In genomic region chr6:4354181-4354580, GRCh38 we compare ENCODE assay signal across 19 cellular contexts.
DNase-seq lines count a peak whose midpoint lies in the region; ATAC-seq, FAIRE-seq and TF ChIP-seq lines count a peak whose summit lies in the region.
"Had no signal": no experiment of that assay in that cellular context is flagged by ENCODE, and none has a peak within 500 bp of the region (broad histone marks: within the 10 kb centered on the region; RNA-seq: fewer than 3 reads in every experiment).

No MANE protein-coding gene starts in this region.

- peaks cover 43% of the 10 kb centered on the region for H3K79me1 ChIP-seq in trophoblast cell (ENCODE audit: low read length)

- H3K4me1 ChIP-seq in GM23338 (ENCODE audit: insufficient read depth) (no peaks in the 10 kb centered on the region), fibroblast of lung (ENCODE audit: control insufficient read depth, extremely low read depth, insufficient read depth, low read length) (peaks cover 38% of the 10 kb centered on the region), trophoblast cell (ENCODE audit: control insufficient read depth in 1 of 2, insufficient read depth in 2 of 2, low read length in 2 of 2) (peaks cover 30 to 42% of the 10 kb centered on the region in 2 experiments), small intestine (ENCODE audit: control insufficient read depth in 2 of 2, insufficient read depth in 1 of 2, low read depth in 1 of 2, low read length in 1 of 2) (no peaks in the 10 kb centered on the region)

- H3K23ac ChIP-seq in trophoblast cell (ENCODE audit: low read length): no peak overlapping the region

- no peak overlapping the region for H2BK5ac ChIP-seq in trophoblast cell (ENCODE audit: low read depth, low read length, poor library complexity)

- TF ChIP-seq CTCF in GM23338 (conservative IDR thresholded peaks at IDR 0.05; ENCODE audit: low read depth in 2 of 2) (peak; percentile 7 to 33; a peak in 2 of 4 replicates), RWPE1 (conservative IDR thresholded peaks at IDR 0.05; ENCODE audit: low read depth) (no peak), fibroblast of lung (conservative IDR thresholded peaks at IDR 0.05 in 1 of 2, IDR thresholded peaks at IDR 0.05 in 1 of 2; ENCODE audit: low read depth in 1 of 2, low read length in 2 of 2) (no peak)

- no peak overlapping the region for H3K18ac ChIP-seq in trophoblast cell (ENCODE audit: low read length)

- CTCF ChIA-PET in RWPE1 (lab: Yijun Ruan, JAX): no interaction called here

- H3K4me2 ChIP-seq in GM23338 (no peak overlapping the region), fibroblast of lung (ENCODE audit: extremely low read depth, insufficient read depth, low read length) (no peak overlapping the region), trophoblast cell (ENCODE audit: low read length) (no peak overlapping the region)

- ATAC-seq in GM23338 (no peak), GM19328 (IDR thresholded peaks at IDR 0.05; ENCODE audit: unreplicated experiment) (no peak)
- ATAC-seq: GM12878 had no signal

- H2AFZ ChIP-seq in GM23338 (no peak overlapping the region), fibroblast of lung (ENCODE audit: low read length) (no peak overlapping the region), trophoblast cell (ENCODE audit: insufficient read depth, low read length, poor library complexity) (no peak overlapping the region)

- H2AK5ac ChIP-seq in trophoblast cell (ENCODE audit: low read length): peak overlapping the region; percentile 75

- H2BK120ac ChIP-seq in trophoblast cell (ENCODE audit: insufficient read depth, low read length, poor library complexity): peak overlapping the region; percentile 34

- H3K36me3 ChIP-seq in GM23338 (ENCODE audit: insufficient read depth): no peaks in the 10 kb centered on the region
- H3K36me3 ChIP-seq in fibroblast of lung (ENCODE audit: control insufficient read depth, insufficient read depth, low read length): no peaks in the 10 kb centered on the region
- H3K36me3 ChIP-seq in trophoblast cell (ENCODE audit: control insufficient read depth in 1 of 2, insufficient read depth in 2 of 2, low read length in 2 of 2): no peaks in the 10 kb centered on the region
- no peaks in the 10 kb centered on the region for H3K36me3 ChIP-seq in small intestine (ENCODE audit: control insufficient read depth in 2 of 2, insufficient read depth in 2 of 2, low read length in 2 of 2)

- no peak overlapping the region for H3K27ac Mint-ChIP-seq in GM23338

- no peaks in the 10 kb centered on the region for H3K36me3 Mint-ChIP-seq in GM23338 (ENCODE audit: low read depth)
- H3K36me3 Mint-ChIP-seq: CD4-positive, alpha-beta memory T cell had no signal

- H3K79me2 ChIP-seq in GM23338 (replicated peaks; ENCODE audit: insufficient read depth) (no peaks in the 10 kb centered on the region), fibroblast of lung (ENCODE audit: control insufficient read depth, insufficient read depth, low read length) (no peaks in the 10 kb centered on the region), trophoblast cell (ENCODE audit: control insufficient read depth, insufficient read depth, low read length, poor library complexity) (peaks cover 7% of the 10 kb centered on the region)

- POLR2A ChIA-PET in RWPE1 (lab: Yijun Ruan, JAX; ENCODE audit: low non-redundant PET): no interaction called here

- WGBS in trophoblast cell (ENCODE audit: extremely low coverage, insufficient coverage, insufficient read length): no CpG with 5 or more reads among the region's 7 CpGs
- 78 to 89% (median 86%) methylated on average over 7 of the region's 7 CpGs for WGBS in small intestine, 3 donors

- H3K4me3 ChIP-seq in GM23338 (no peak overlapping the region), fibroblast of lung (replicated peaks in 1 of 4; ENCODE audit: control extremely low read depth in 1 of 4, insufficient read depth in 1 of 4, low read depth in 3 of 4, low read length in 4 of 4) (no peak overlapping the region), trophoblast cell (ENCODE audit: low read depth, low read length) (no peak overlapping the region), small intestine (ENCODE audit: low read depth in 1 of 2, low read length in 2 of 2) (no peak overlapping the region)
- H3K4me3 ChIP-seq: GM12878 had no signal

- peak overlapping the region; percentile 39 for H3K14ac ChIP-seq in trophoblast cell (ENCODE audit: low read length)

- H4K20me1 ChIP-seq in GM23338 (replicated peaks; ENCODE audit: insufficient read depth) (no peaks in the 10 kb centered on the region), fibroblast of lung (ENCODE audit: control insufficient read depth, extremely low read depth, insufficient read depth, low read length) (no peaks in the 10 kb centered on the region)

- no peak overlapping the region for H4K8ac ChIP-seq in trophoblast cell (ENCODE audit: low read depth, low read length)

- H3K27me3 Mint-ChIP-seq in GM23338 (ENCODE audit: insufficient read depth, low read depth, poor library complexity): peaks cover 3% of the 10 kb centered on the region
- H3K27me3 Mint-ChIP-seq: CD4-positive, alpha-beta memory T cell had no signal

- peak overlapping the region; percentile 87 for H2BK12ac ChIP-seq in trophoblast cell (ENCODE audit: low read length)

- H3F3A ChIP-seq in GM23338 (replicated peaks; ENCODE audit: low read depth): no peaks in the 10 kb centered on the region

- H3K9me3 Mint-ChIP-seq in GM23338: no peaks in the 10 kb centered on the region; the same call in 2 of the 3 replicates

- DNase-seq in GM23338 (ENCODE audit: low spot score) (peak; percentile 7), RWPE1 (ENCODE audit: low spot score) (no peak), fibroblast of lung (ENCODE audit: low read depth in 2 of 2) (no peak), trophoblast cell (no peak), globus pallidus (ENCODE audit: low spot score) (no peak), small intestine (no peak)
- DNase-seq in effector CD8-positive, alpha-beta T cell (lab: John Stamatoyannopoulos, UW): no peak
- DNase-seq: CD4-positive, alpha-beta memory T cell; DMS53; NCI-H1105 treated with DMSO at 0.1 percent for 48 hours; NCI-H1694; NCI-H2081 treated with DMSO at 0.1 percent for 48 hours; NK-92 treated with Interleukin-12 subunit alpha and Interleukin-12 subunit beta, amount 100 ng/mL, for 24 hours; SHP77 treated with DMSO at 0.1 percent for 48 hours; T-helper 1 cell had no signal

- H3K9me3 ChIP-seq in fibroblast of lung (ENCODE audit: control insufficient read depth, insufficient read depth, low read depth, low read length): no peaks in the 10 kb centered on the region
- no peaks in the 10 kb centered on the region for H3K9me3 ChIP-seq in trophoblast cell (ENCODE audit: insufficient read depth, low read depth, low read length)
- no peaks in the 10 kb centered on the region for H3K9me3 ChIP-seq in small intestine (ENCODE audit: control insufficient read depth, low read depth)

- H4K91ac ChIP-seq in trophoblast cell (ENCODE audit: low read depth, low read length): peak overlapping the region; percentile 45

- H3K27me3 ChIP-seq in GM23338 (ENCODE audit: insufficient read depth): no peaks in the 10 kb centered on the region
- no peaks in the 10 kb centered on the region for H3K27me3 ChIP-seq in fibroblast of lung (ENCODE audit: control insufficient read depth, insufficient read depth, low read length)
- no peaks in the 10 kb centered on the region for H3K27me3 ChIP-seq in trophoblast cell (ENCODE audit: insufficient read depth, low read length)
- H3K27me3 ChIP-seq in small intestine (ENCODE audit: control insufficient read depth in 2 of 2, insufficient read depth in 2 of 2, low read length in 2 of 2): no peaks in the 10 kb centered on the region

- H3K27ac ChIP-seq in GM23338 (ENCODE audit: low read depth) (no peak overlapping the region), RWPE1 (peak overlapping the region; percentile 88; the same call in 1 of the 2 replicates), fibroblast of lung (ENCODE audit: insufficient read depth, low read length) (peak overlapping the region; percentile 72), trophoblast cell (ENCODE audit: low read depth, low read length) (no peak overlapping the region), small intestine (ENCODE audit: low read depth in 1 of 2, low read length in 1 of 2) (no peak overlapping the region)

- H3K9ac ChIP-seq in fibroblast of lung (ENCODE audit: insufficient read depth, low read length): no peak overlapping the region
- no peak overlapping the region for H3K9ac ChIP-seq in trophoblast cell (ENCODE audit: low read length)

- no peak overlapping the region for H4K12ac ChIP-seq in trophoblast cell (ENCODE audit: low read depth, low read length)

- H3K4me3 Mint-ChIP-seq in GM23338: no peak overlapping the region
- H3K4me3 Mint-ChIP-seq: CD4-positive, alpha-beta memory T cell had no signal

- H3K4ac ChIP-seq in trophoblast cell (ENCODE audit: low read depth, low read length): peak overlapping the region; percentile 19

- H3K9me2 ChIP-seq in GM23338 (ENCODE audit: insufficient read depth): peaks cover 4% of the 10 kb centered on the region; the same call in 1 of the 2 replicates

- H3K4me1 Mint-ChIP-seq in GM23338: peaks cover 6% of the 10 kb centered on the region
- H3K4me1 Mint-ChIP-seq: CD4-positive, alpha-beta memory T cell had no signal

- FAIRE-seq in small intestine (lab: Jason Lieb, UNC): no peak
- FAIRE-seq: GM12878, GM18507, RCC 7860 had no signal

TF ChIP-seq in GM23338, 12 proteins besides CTCF, POLR2A, EP300 and RAD21 (continues in another document):
- TF ChIP-seq, protein P1, sequence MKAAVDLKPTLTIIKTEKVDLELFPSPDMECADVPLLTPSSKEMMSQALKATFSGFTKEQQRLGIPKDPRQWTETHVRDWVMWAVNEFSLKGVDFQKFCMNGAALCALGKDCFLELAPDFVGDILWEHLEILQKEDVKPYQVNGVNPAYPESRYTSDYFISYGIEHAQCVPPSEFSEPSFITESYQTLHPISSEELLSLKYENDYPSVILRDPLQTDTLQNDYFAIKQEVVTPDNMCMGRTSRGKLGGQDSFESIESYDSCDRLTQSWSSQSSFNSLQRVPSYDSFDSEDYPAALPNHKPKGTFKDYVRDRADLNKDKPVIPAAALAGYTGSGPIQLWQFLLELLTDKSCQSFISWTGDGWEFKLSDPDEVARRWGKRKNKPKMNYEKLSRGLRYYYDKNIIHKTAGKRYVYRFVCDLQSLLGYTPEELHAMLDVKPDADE (IDR thresholded peaks at IDR 0.05): no peak

Comparison
In these comparisons a context has a peak if more than half of its experiments do, and no peak if none do; other contexts are left out.
1. H3K27ac ChIP-seq: peak in RWPE1 (single experiment) and fibroblast of lung (single experiment); none in GM23338 (single experiment), trophoblast cell (single experiment) and small intestine (0 of 2).
2. CTCF ChIP-seq: peak in GM23338 (2 of 2); none in RWPE1 (single experiment) and fibroblast of lung (0 of 2).